In the genomic region with DNA sequence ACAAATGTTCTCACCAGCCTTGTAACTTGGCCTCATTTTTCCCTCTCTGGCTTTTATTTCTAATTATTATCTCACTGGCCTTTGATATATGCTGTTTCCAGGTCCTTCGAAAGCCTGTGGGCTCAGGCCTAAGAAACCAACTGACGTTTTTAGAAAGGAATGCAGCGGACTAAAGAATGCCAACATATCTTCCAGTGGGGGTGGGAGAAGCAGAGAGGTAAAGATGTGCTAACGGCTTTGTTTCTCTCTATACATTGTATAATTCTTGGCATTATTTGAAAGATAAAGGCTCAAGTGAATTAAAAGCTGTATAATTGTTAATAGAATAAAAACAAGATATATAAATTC, we compare ENCODE assay signal across 11 cellular contexts. TPM values are rescaled to one million over a fixed set of nuclear protein-coding genes. Genes with fewer than 3 reads are reported as not detected.
DNase-seq lines count a peak whose midpoint lies in the region; ATAC-seq and TF ChIP-seq lines count a peak whose summit lies in the region.
"Had no signal": no experiment of that assay in that cellular context is flagged by ENCODE, and none has a peak within 500 bp of the region (broad histone marks: within the 10 kb centered on the region; RNA-seq: fewer than 3 reads in every experiment).

No MANE protein-coding gene starts in this region.

- H3K27ac Mint-ChIP-seq in stimulated activated naive B cell treated with anti-CD40 and anti-IgM and Interleukin-4, amounts not matched to agents 10 μg/mL and 1 μg/mL and 100 μg/mL, for 72 hours = no peak overlapping the region
- no peak overlapping the region for H3K27ac Mint-ChIP-seq in natural killer cell

- H3K4me1 ChIP-seq in iPS-18a (ENCODE audit: control insufficient read depth, low read depth, low read length) (peaks cover 30% of the 10 kb centered on the region), smooth muscle cell (ENCODE audit: low read depth) (peaks cover 7% of the 10 kb centered on the region)

- no peaks in the 10 kb centered on the region for H3K4me1 Mint-ChIP-seq in stimulated activated naive B cell treated with anti-CD40 and anti-IgM and Interleukin-4, amounts not matched to agents 10 μg/mL and 1 μg/mL and 100 μg/mL, for 72 hours
- no peaks in the 10 kb centered on the region for H3K4me1 Mint-ChIP-seq in natural killer cell

- peak overlapping the region; percentile 16 for H3K27ac ChIP-seq in iPS-18a (ENCODE audit: low read length)
- H3K27ac ChIP-seq in smooth muscle cell (ENCODE audit: low read depth) = peak overlapping the region; percentile 89

- no peak for ATAC-seq in stimulated activated naive B cell treated with anti-CD40 and anti-IgM and Interleukin-4, amounts not matched to agents 10 μg/mL and 1 μg/mL and 100 μg/mL, for 72 hours (replicated peaks)
- no peak for ATAC-seq in natural killer cell

- peaks cover 6 to 14% of the 10 kb centered on the region in 2 donors for H3K27me3 Mint-ChIP-seq in stimulated activated naive B cell treated with anti-CD40 and anti-IgM and Interleukin-4, amounts not matched to agents 10 μg/mL and 1 μg/mL and 100 μg/mL, for 72 hours
- H3K27me3 Mint-ChIP-seq in natural killer cell (ENCODE audit: low read depth in 2 of 2) = peaks cover 0 to 5% of the 10 kb centered on the region in 2 donors

- H2AFZ ChIP-seq in smooth muscle cell (ENCODE audit: low read depth) = peak overlapping the region; percentile 48

- no peak overlapping the region for H3K4me3 Mint-ChIP-seq in stimulated activated naive B cell treated with anti-CD40 and anti-IgM and Interleukin-4, amounts not matched to agents 10 μg/mL and 1 μg/mL and 100 μg/mL, for 72 hours
- H3K4me3 Mint-ChIP-seq in natural killer cell = no peak overlapping the region

- H3K4me2 ChIP-seq in smooth muscle cell = peak overlapping the region; percentile 66

- H3F3A ChIP-seq in smooth muscle cell (ENCODE audit: low read depth) = no peaks in the 10 kb centered on the region

- no peaks in the 10 kb centered on the region for H3K36me3 Mint-ChIP-seq in stimulated activated naive B cell treated with anti-CD40 and anti-IgM and Interleukin-4, amounts not matched to agents 10 μg/mL and 1 μg/mL and 100 μg/mL, for 72 hours
- H3K36me3 Mint-ChIP-seq in natural killer cell = no peaks in the 10 kb centered on the region

- intact Hi-C loops in natural killer cell (cut with micrococcal nuclease) = no loop called here

- no peaks in the 10 kb centered on the region for H3K36me3 ChIP-seq in H7 (replicated peaks; ENCODE audit: control insufficient read depth, insufficient read depth, low read length)
- no peaks in the 10 kb centered on the region for H3K36me3 ChIP-seq in iPS-18a (ENCODE audit: control insufficient read depth, low read depth, low read length)
- no peaks in the 10 kb centered on the region for H3K36me3 ChIP-seq in smooth muscle cell (ENCODE audit: low read depth)

- H3K9me3 ChIP-seq in iPS-18a (ENCODE audit: control insufficient read depth, low read depth, low read length) (no peaks in the 10 kb centered on the region), smooth muscle cell (replicated peaks; ENCODE audit: low read depth) (no peaks in the 10 kb centered on the region)

- H4K20me1 ChIP-seq in smooth muscle cell (ENCODE audit: low read depth) = no peaks in the 10 kb centered on the region

- no peaks in the 10 kb centered on the region for H3K9me3 Mint-ChIP-seq in stimulated activated naive B cell treated with anti-CD40 and anti-IgM and Interleukin-4, amounts not matched to agents 10 μg/mL and 1 μg/mL and 100 μg/mL, for 72 hours
- peaks cover 0 to 2% of the 10 kb centered on the region in 2 donors for H3K9me3 Mint-ChIP-seq in natural killer cell

- no peak overlapping the region for H3K9ac ChIP-seq in iPS-18a (ENCODE audit: low read length)
- H3K9ac ChIP-seq in smooth muscle cell (ENCODE audit: low read depth) = peak overlapping the region; percentile 56

- TF ChIP-seq CTCF in astrocyte of the spinal cord (IDR thresholded peaks at IDR 0.05; ENCODE audit: low read depth, low read length) = no peak
- TF ChIP-seq CTCF in smooth muscle cell (IDR thresholded peaks at IDR 0.05; ENCODE audit: borderline replicate concordance, insufficient read depth, poor library complexity, severe bottlenecking) = no peak
- no peak for TF ChIP-seq CTCF in natural killer cell (IDR thresholded peaks at IDR 0.05)

- DNase-seq in H7 = peak; percentile 27
- peak; percentile 91 for DNase-seq in astrocyte of the spinal cord (ENCODE audit: low read depth, low spot score)
- DNase-seq in smooth muscle cell (lab: John Stamatoyannopoulos, UW; ENCODE audit: unreplicated experiment) = no peak
- DNase-seq in stimulated activated naive B cell treated with anti-CD40 and anti-IgM and Interleukin-4, amounts not matched to agents 10 μg/mL and 1 μg/mL and 100 μg/mL, for 72 hours = no peak
- no peak for DNase-seq in activated CD4-positive, alpha-beta T cell treated with anti-CD3 and anti-CD28 coated beads, Interleukin-2, amount 50 U/mL, for 4 hours
- no peak for DNase-seq in natural killer cell
- DNase-seq in COLO829 (ENCODE audit: low spot score) = no peak

- 6% methylated on average over 4 of the region's 4 CpGs for WGBS in smooth muscle cell (ENCODE audit: low lambda C conversion rate)

- in situ Hi-C loops in astrocyte of the spinal cord (cut with HindIII; ENCODE audit: low sequenced_read_pairs) = no loop called here

- no peaks in the 10 kb centered on the region for H3K79me2 ChIP-seq in smooth muscle cell (ENCODE audit: low read depth)

- H3K27me3 ChIP-seq in H7 (ENCODE audit: control insufficient read depth, insufficient read depth, low read length) (no peaks in the 10 kb centered on the region), iPS-18a (ENCODE audit: control insufficient read depth, insufficient read depth, low read length) (no peaks in the 10 kb centered on the region), smooth muscle cell (ENCODE audit: low read depth) (no peaks in the 10 kb centered on the region)

- no peak overlapping the region for H3K4me3 ChIP-seq in H7 (ENCODE audit: insufficient read depth, low read depth, low read length)
- no peak overlapping the region for H3K4me3 ChIP-seq in astrocyte of the spinal cord (ENCODE audit: low read depth, low read length)
- H3K4me3 ChIP-seq in iPS-18a (ENCODE audit: low read length) = no peak overlapping the region
- H3K4me3 ChIP-seq in smooth muscle cell = no peak overlapping the region

RNA-seq across cellular contexts. Expression of a gene that starts 28.2 kb away (rescaled TPM):
- total RNA-seq in H7 (2014; rRNA removed; shearing (Covaris generic)) = not detected in 2 replicates
- total RNA-seq in smooth muscle cell = not detected in 2 replicates
- not detected in 2 replicates for polyA plus RNA-seq in smooth muscle cell
- total RNA-seq in natural killer cell = not detected
- total RNA-seq: HT-29, skeletal muscle tissue, temporal lobe had no signal

RNA-seq across cellular contexts. Expression of a gene that starts 35.3 kb away (rescaled TPM):
- not detected in 2 replicates for total RNA-seq in H7 (2014; rRNA removed; shearing (Covaris generic))
- total RNA-seq in smooth muscle cell = not detected in 2 replicates
- not detected in 2 replicates for polyA plus RNA-seq in smooth muscle cell
- total RNA-seq in natural killer cell = not detected
- total RNA-seq: HT-29, skeletal muscle tissue, temporal lobe had no signal

Comparison
In these comparisons a context has a peak if more than half of its experiments do, and no peak if none do; other contexts are left out.
1. DNase-seq: peak in H7 (single experiment) and astrocyte of the spinal cord (single experiment); none in smooth muscle cell (single experiment), stimulated activated naive B cell treated with anti-CD40 and anti-IgM and Interleukin-4, amounts not matched to agents 10 μg/mL and 1 μg/mL and 100 μg/mL, for 72 hours (single experiment), activated CD4-positive, alpha-beta T cell treated with anti-CD3 and anti-CD28 coated beads, Interleukin-2, amount 50 U/mL, for 4 hours (0 of 2), natural killer cell (single experiment) and COLO829 (single experiment).